Comparison of ENCODE assay signal across 8 cellular contexts in the genomic region with DNA sequence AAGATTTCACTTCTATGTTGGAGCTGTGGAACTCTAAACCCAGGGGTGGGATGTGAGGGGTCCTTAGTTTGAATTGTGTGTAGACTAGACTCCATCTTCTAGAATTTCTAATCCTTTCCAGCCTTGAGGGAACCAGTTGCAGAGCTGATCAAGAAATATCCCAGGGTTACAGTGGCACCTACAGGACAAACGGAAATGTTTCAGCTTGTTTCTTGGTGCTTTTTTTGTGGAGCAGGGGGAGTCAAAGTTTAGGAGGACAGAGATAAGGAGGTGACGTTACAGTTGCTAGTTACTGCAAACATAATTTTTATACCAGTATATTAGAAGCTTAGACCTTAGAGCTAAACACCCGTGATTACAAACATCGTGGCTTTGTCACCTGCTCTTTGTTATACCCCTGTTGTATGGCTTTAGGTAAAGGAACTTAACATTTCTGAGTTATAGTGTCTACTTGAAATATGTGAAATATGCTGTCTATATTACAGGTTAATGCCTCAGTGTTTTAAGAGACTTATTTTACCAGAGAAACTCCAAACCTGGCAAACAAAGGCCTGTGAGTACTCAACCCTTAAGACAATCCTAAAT.
A peak's percentile ranks its signal among the peaks of the same experiment; 100 is the strongest.
DNase-seq lines count a peak whose midpoint lies in the region; ATAC-seq and TF ChIP-seq lines count a peak whose summit lies in the region.

No MANE protein-coding gene starts in this region.

- TF ChIP-seq POLR2A in vagina (IDR thresholded peaks at IDR 0.05): no peak

- no peaks in the 10 kb centered on the region for H3K9me3 ChIP-seq in vagina

- no peaks in the 10 kb centered on the region for H3K36me3 ChIP-seq in vagina

- peak; percentile 28 for DNase-seq in Daoy (ENCODE audit: low read depth)
- peak; percentile 62 for DNase-seq in RKO (ENCODE audit: low spot score)
- DNase-seq in fibroblast of peridontal ligament (ENCODE audit: extremely low read depth): peak; percentile 47
- DNase-seq in putamen (ENCODE audit: low spot score): peak; percentile 63
- DNase-seq in stimulated activated CD4-positive, alpha-beta T cell treated with anti-CD3 and anti-CD28 coated beads, Interleukin-2, amount 100 ng/mL, for 48 hours: no peak
- no peak for DNase-seq in vagina (ENCODE audit: extremely low spot score in 2 of 2)

- ATAC-seq in HG03565 (IDR thresholded peaks at IDR 0.05; ENCODE audit: unreplicated experiment) (peak; percentile 40), GM21619 (IDR thresholded peaks at IDR 0.05; ENCODE audit: unreplicated experiment) (no peak)

- H3K27ac ChIP-seq in vagina: no peak overlapping the region

- intact Hi-C loops in vagina (cut with DNase I): loop anchor here (5.0 kb wide), 1 partner anchor 176 kb away; no protein-coding TSS in a partner anchor

- H3K4me1 ChIP-seq in vagina: peaks cover 12% of the 10 kb centered on the region

- TF ChIP-seq CTCF in vagina (IDR thresholded peaks at IDR 0.05): peak in 1 of 3 experiments; percentile 58

- H3K4me3 ChIP-seq in vagina: no peak overlapping the region

- H3K27me3 ChIP-seq in vagina: no peaks in the 10 kb centered on the region

Comparison
In these comparisons a context has a peak if more than half of its experiments do, and no peak if none do; other contexts are left out.
1. DNase-seq: peak in Daoy (single experiment), RKO (single experiment), fibroblast of peridontal ligament (single experiment) and putamen (single experiment); none in stimulated activated CD4-positive, alpha-beta T cell treated with anti-CD3 and anti-CD28 coated beads, Interleukin-2, amount 100 ng/mL, for 48 hours (0 of 2) and vagina (0 of 2).